10 cellular contexts compared by ENCODE assay signal in the genomic region with DNA sequence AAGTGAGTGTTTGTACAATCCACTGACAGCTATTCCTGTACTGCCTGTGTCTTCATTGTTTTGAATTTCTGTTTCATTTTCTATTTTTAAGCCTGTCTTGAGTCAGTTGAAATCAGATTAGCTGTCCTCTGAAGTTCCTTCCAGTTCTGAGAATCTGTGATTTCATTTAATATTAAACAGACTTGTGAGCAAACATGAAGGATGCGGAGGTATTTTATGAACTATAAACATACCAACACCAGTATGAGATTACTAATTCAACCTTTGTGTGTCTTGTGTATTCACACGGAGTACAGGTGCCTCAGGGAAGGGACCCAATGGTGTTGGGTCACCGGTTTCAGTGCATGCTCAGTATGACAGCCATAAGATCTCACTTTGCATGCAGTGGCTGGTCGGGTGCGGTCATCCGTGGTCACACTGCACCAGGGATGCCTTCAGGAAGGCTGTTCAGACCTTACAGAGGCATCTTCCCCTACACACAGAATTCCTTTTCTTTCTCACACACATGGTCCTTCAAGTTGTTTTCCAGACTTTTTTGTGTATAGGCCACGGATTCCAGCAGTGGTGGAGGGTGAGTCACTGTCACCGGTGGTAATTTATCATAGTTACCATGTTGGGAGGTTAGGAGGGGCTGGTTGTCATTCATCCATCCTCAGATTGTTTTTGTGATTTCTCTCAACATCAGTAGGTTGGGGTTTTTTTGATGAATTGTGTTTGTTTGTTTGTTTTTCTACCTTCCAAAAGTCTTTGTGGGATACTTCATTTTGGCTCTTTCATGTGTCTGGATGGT.
DNase-seq lines count a peak whose midpoint lies in the region; ATAC-seq and TF ChIP-seq lines count a peak whose summit lies in the region.
"Had no signal": no experiment of that assay in that cellular context is flagged by ENCODE, and none has a peak within 500 bp of the region (broad histone marks: within the 10 kb centered on the region; RNA-seq: fewer than 3 reads in every experiment).

No MANE protein-coding gene starts in this region.

- no peaks in the 10 kb centered on the region for H3K79me2 ChIP-seq in mammary epithelial cell (ENCODE audit: insufficient read depth, low read length)

- WGBS in mammary epithelial cell (ENCODE audit: low coverage, missing lambda C conversion rate), result 49% methylated on average over 8 of the region's 8 CpGs

- CTCF ChIA-PET in mammary epithelial cell (lab: Charles Lee; ENCODE audit: low non-redundant PET), result no interaction called here

- H3K9me3 Mint-ChIP-seq in activated T-helper 1 cell treated with anti-CD3 and anti-CD28 coated beads, Interleukin-12 subunit alpha, Interleukin-12 subunit beta, Interleukin-2, Interleukin-4 antibody, amounts not matched to agents 30 ng/mL and 10 ng/mL and 1 ng/mL, durations not matched to agents 14 hours and 24 hours and 36 hours, result peaks cover 7% of the 10 kb centered on the region
- H3K9me3 Mint-ChIP-seq: nephron had no signal

- DNase-seq in GM12864 (ENCODE audit: low read depth) (peak; percentile 64), islet precursor cell (no peak), GM03348 (ENCODE audit: low spot score) (no peak), mammary epithelial cell (no peak)
- DNase-seq in activated T-helper 1 cell treated with anti-CD3 and anti-CD28 coated beads, Interleukin-12 subunit alpha, Interleukin-12 subunit beta, Interleukin-2, Interleukin-4 antibody, amounts not matched to agents 30 ng/mL and 10 ng/mL and 1 ng/mL, durations not matched to agents 14 hours and 24 hours and 36 hours (ENCODE audit: low spot score), result no peak
- DNase-seq: NCI-H1417 treated with DMSO at 0.1 percent for 48 hours had no signal

- no peak overlapping the region for H3K4me2 ChIP-seq in mammary epithelial cell (ENCODE audit: insufficient read depth, low read depth, low read length)

- peak overlapping the region; percentile 75 for H3K4me3 Mint-ChIP-seq in activated T-helper 1 cell treated with anti-CD3 and anti-CD28 coated beads, Interleukin-12 subunit alpha, Interleukin-12 subunit beta, Interleukin-2, Interleukin-4 antibody, amounts not matched to agents 30 ng/mL and 10 ng/mL and 1 ng/mL, durations not matched to agents 14 hours and 24 hours and 36 hours
- H3K4me3 Mint-ChIP-seq: nephron had no signal

- dilution Hi-C loops in mammary epithelial cell (cut with HindIII; ENCODE audit: low sequenced_read_pairs), result no loop called here

- no peaks in the 10 kb centered on the region for H3K27me3 Mint-ChIP-seq in activated T-helper 1 cell treated with anti-CD3 and anti-CD28 coated beads, Interleukin-12 subunit alpha, Interleukin-12 subunit beta, Interleukin-2, Interleukin-4 antibody, amounts not matched to agents 30 ng/mL and 10 ng/mL and 1 ng/mL, durations not matched to agents 14 hours and 24 hours and 36 hours (ENCODE audit: insufficient read depth)

- H3K36me3 Mint-ChIP-seq in activated T-helper 1 cell treated with anti-CD3 and anti-CD28 coated beads, Interleukin-12 subunit alpha, Interleukin-12 subunit beta, Interleukin-2, Interleukin-4 antibody, amounts not matched to agents 30 ng/mL and 10 ng/mL and 1 ng/mL, durations not matched to agents 14 hours and 24 hours and 36 hours (ENCODE audit: low read depth), result peaks cover 6% of the 10 kb centered on the region

- BruUV-seq in mammary epithelial cell (replicated peaks; lab: Mats Ljungman, UMichigan), result no TSS peak

- peaks cover 3% of the 10 kb centered on the region for H3K9me3 ChIP-seq in mammary epithelial cell (replicated peaks; ENCODE audit: insufficient read depth, low read length)

- ATAC-seq in GM19324 (IDR thresholded peaks at IDR 0.05; ENCODE audit: low FRiP score, unreplicated experiment) (peak; percentile 92), HG03045 (IDR thresholded peaks at IDR 0.05; ENCODE audit: unreplicated experiment) (peak; percentile 91), esophagus mucosa (no peak)

- H3K36me3 ChIP-seq in mammary epithelial cell (ENCODE audit: insufficient read depth, low read length), result no peaks in the 10 kb centered on the region

- H3K27ac Mint-ChIP-seq in activated T-helper 1 cell treated with anti-CD3 and anti-CD28 coated beads, Interleukin-12 subunit alpha, Interleukin-12 subunit beta, Interleukin-2, Interleukin-4 antibody, amounts not matched to agents 30 ng/mL and 10 ng/mL and 1 ng/mL, durations not matched to agents 14 hours and 24 hours and 36 hours, result peak overlapping the region; percentile 84
- H3K27ac Mint-ChIP-seq: nephron had no signal

- H3K4me1 ChIP-seq in mammary epithelial cell (ENCODE audit: insufficient read depth, low read length), result no peaks in the 10 kb centered on the region

- TF ChIP-seq CTCF in GM12864 (IDR thresholded peaks at IDR 0.05; ENCODE audit: low read depth, low read length, missing control alignments), result no peak
- no peak for TF ChIP-seq CTCF in mammary epithelial cell (conservative IDR thresholded peaks at IDR 0.05 in 1 of 2, IDR thresholded peaks at IDR 0.05 in 1 of 2; ENCODE audit: extremely low read depth in 1 of 2, insufficient read depth in 1 of 2, low read depth in 1 of 2, low read length in 2 of 2)

- H3K4me3 ChIP-seq in GM12864 (ENCODE audit: low read depth, low read length), result peak overlapping the region; percentile 11
- no peak overlapping the region for H3K4me3 ChIP-seq in mammary epithelial cell (replicated peaks in 1 of 3; ENCODE audit: insufficient read depth in 1 of 3, low read depth in 2 of 3, low read length in 3 of 3)

- H3K27me3 ChIP-seq in mammary epithelial cell (ENCODE audit: insufficient read depth, low read length), result no peaks in the 10 kb centered on the region

- peaks cover 67% of the 10 kb centered on the region for H3K4me1 Mint-ChIP-seq in activated T-helper 1 cell treated with anti-CD3 and anti-CD28 coated beads, Interleukin-12 subunit alpha, Interleukin-12 subunit beta, Interleukin-2, Interleukin-4 antibody, amounts not matched to agents 30 ng/mL and 10 ng/mL and 1 ng/mL, durations not matched to agents 14 hours and 24 hours and 36 hours (ENCODE audit: low read depth)

- intact Hi-C loops in activated T-helper 1 cell treated with anti-CD3 and anti-CD28 coated beads, Interleukin-12 subunit alpha, Interleukin-12 subunit beta, Interleukin-2, Interleukin-4 antibody, amounts not matched to agents 30 ng/mL and 10 ng/mL and 1 ng/mL, durations not matched to agents 14 hours and 24 hours and 36 hours (cut with micrococcal nuclease), result loop anchor here (2.0 to 10.0 kb wide), 6 partner anchors 17 to 477 kb away; a partner anchor contains a TSS
- intact Hi-C loops in mammary epithelial cell (cut with micrococcal nuclease), result loop anchor here (2.0 to 5.0 kb wide), 2 partner anchors 223 to 394 kb away; no protein-coding TSS in a partner anchor

- no peak overlapping the region for H2AFZ ChIP-seq in mammary epithelial cell (ENCODE audit: low read depth, low read length)

- H4K20me1 ChIP-seq in mammary epithelial cell (ENCODE audit: insufficient read depth, low read length), result no peaks in the 10 kb centered on the region

- no peak overlapping the region for H3K27ac ChIP-seq in mammary epithelial cell (ENCODE audit: insufficient read depth, low read depth, low read length)

- in situ Hi-C loops in mammary epithelial cell (cut with MboI; ENCODE audit: low sequenced_read_pairs in 2 of 2), result no loop called here

- no peak overlapping the region for H3K9ac ChIP-seq in mammary epithelial cell (ENCODE audit: insufficient read depth, low read length)
